In the genomic region with DNA sequence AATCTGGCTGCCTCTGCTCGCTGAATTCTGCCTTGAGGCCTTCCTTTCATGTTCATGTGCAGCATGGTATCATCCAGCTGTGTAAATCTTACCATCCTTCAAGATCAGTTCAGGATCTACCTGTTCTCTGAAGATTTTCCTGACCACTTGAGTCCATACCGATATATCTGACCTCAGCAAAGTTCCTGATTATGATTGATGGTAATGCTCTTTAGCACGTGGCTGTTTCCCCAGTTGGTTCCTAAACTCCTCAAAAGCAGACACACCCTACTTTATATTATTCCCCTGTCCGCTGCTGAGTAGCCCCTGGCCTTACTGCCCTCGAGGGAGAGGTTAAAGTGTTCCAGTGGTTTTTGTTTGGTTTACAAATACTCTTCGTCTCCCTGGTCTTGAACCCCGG, we compare ENCODE assay signal across 14 cellular contexts. TPM values are rescaled to one million over a fixed set of nuclear protein-coding genes. Genes with fewer than 3 reads are reported as not detected.
DNase-seq lines count a peak whose midpoint lies in the region; ATAC-seq, FAIRE-seq and TF ChIP-seq lines count a peak whose summit lies in the region.
"Had no signal": no experiment of that assay in that cellular context is flagged by ENCODE, and none has a peak within 500 bp of the region (broad histone marks: within the 10 kb centered on the region; RNA-seq: fewer than 3 reads in every experiment).

No MANE protein-coding gene starts in this region.

- in situ Hi-C loops in IMR-90 (cut with MboI; ENCODE audit: low sequenced_read_pairs) = no loop called here
- in situ Hi-C loops in K562 (cut with MboI) = no loop called here

- no peaks in the 10 kb centered on the region for H4K20me1 ChIP-seq in IMR-90 (ENCODE audit: insufficient read depth, low read length)
- H4K20me1 ChIP-seq in K562 (replicated peaks; ENCODE audit: control insufficient read depth, insufficient read depth, low read length) = no peaks in the 10 kb centered on the region

- no peaks in the 10 kb centered on the region for H3K27me3 Mint-ChIP-seq in Calu3 (ENCODE audit: unreplicated experiment)
- no peaks in the 10 kb centered on the region for H3K27me3 Mint-ChIP-seq in osteocyte (ENCODE audit: unreplicated experiment)
- H3K27me3 Mint-ChIP-seq in activated CD4-positive, alpha-beta T cell treated with anti-CD3 and anti-CD28 coated beads for 36 hours = no peaks in the 10 kb centered on the region
- H3K27me3 Mint-ChIP-seq: CD4-positive, CD25-positive, alpha-beta regulatory T cell had no signal

- ATAC-seq in IMR-90 (ENCODE audit: low read depth) (no peak), K562 (peak; percentile 62), right lobe of liver (no peak)
- no peak for ATAC-seq in activated CD4-positive, alpha-beta T cell treated with anti-CD3 and anti-CD28 coated beads for 36 hours

- TF ChIP-seq RAD21 in IMR-90 (IDR thresholded peaks at IDR 0.05; ENCODE audit: low read length) (no peak), K562 (CRISPR knock-in tag; conservative IDR thresholded peaks at IDR 0.05 in 1 of 2, IDR thresholded peaks at IDR 0.05 in 1 of 2) (no peak)

- POLR2A ChIA-PET in IMR-90 (lab: Charles Lee; ENCODE audit: unreplicated experiment) (no interaction called here), K562 (lab: Yijun Ruan, JAX) (no interaction called here)
- POLR2A ChIA-PET in activated CD4-positive, alpha-beta T cell treated with anti-CD3 and anti-CD28 coated beads for 36 hours (lab: Charles Lee) = no interaction called here

- H3K9ac ChIP-seq in IMR-90 (ENCODE audit: low read depth, low read length) (no peak overlapping the region), K562 (ENCODE audit: insufficient read depth in 1 of 2, low read depth in 2 of 2, low read length in 2 of 2) (peak overlapping the region in 1 of 2 experiments; percentile 1; a peak in 1 of 4 replicates)
- H3K9ac ChIP-seq: BLaER1 treated with 17β-estradiol and CSF1 and Interleukin-3, amounts not matched to agents 10 nM and 100 nM had no signal

- peaks cover 71% of the 10 kb centered on the region for H3K4me1 Mint-ChIP-seq in Calu3 (ENCODE audit: low read depth, unreplicated experiment)
- peaks cover 69% of the 10 kb centered on the region for H3K4me1 Mint-ChIP-seq in osteocyte (ENCODE audit: unreplicated experiment)
- peaks cover 49% of the 10 kb centered on the region for H3K4me1 Mint-ChIP-seq in activated CD4-positive, alpha-beta T cell treated with anti-CD3 and anti-CD28 coated beads for 36 hours

- DNase-seq in Calu3 (no peak), IMR-90 (no peak), K562 (ENCODE audit: extremely low read depth in 1 of 4, low spot score in 3 of 4) (no peak), osteocyte (ENCODE audit: extremely low spot score, unreplicated experiment) (no peak), right lobe of liver (no peak), LoVo (ENCODE audit: low spot score) (no peak)
- DNase-seq in stimulated activated naive CD4-positive, alpha-beta T cell (lab: John Stamatoyannopoulos, UW) = no peak
- no peak for DNase-seq in activated CD4-positive, alpha-beta T cell treated with anti-CD3 and anti-CD28 coated beads for 36 hours
- DNase-seq: ACHN; CD4-positive, CD25-positive, alpha-beta regulatory T cell; DMS 273 treated with DMSO at 0.1 percent for 48 hours; DMS79 had no signal

- H3K23ac ChIP-seq in IMR-90 (ENCODE audit: low read depth, low read length) = 0 out of 2 replicates have a peak overlapping the region, but pooled peaks have one; percentile 2

- H3K27ac Mint-ChIP-seq in Calu3 (ENCODE audit: unreplicated experiment) (peak overlapping the region; percentile 90), osteocyte (ENCODE audit: unreplicated experiment) (peak overlapping the region; percentile 44)
- H3K27ac Mint-ChIP-seq in activated CD4-positive, alpha-beta T cell treated with anti-CD3 and anti-CD28 coated beads for 36 hours = no peak overlapping the region
- H3K27ac Mint-ChIP-seq: CD4-positive, CD25-positive, alpha-beta regulatory T cell had no signal

- H3K27me3 ChIP-seq in IMR-90 (ENCODE audit: control insufficient read depth, insufficient read depth, low read length) (no peaks in the 10 kb centered on the region), K562 (ENCODE audit: control insufficient read depth in 2 of 2, insufficient read depth in 2 of 2, low read length in 2 of 2) (no peaks in the 10 kb centered on the region), right lobe of liver (no peaks in the 10 kb centered on the region)
- H3K27me3 ChIP-seq: BLaER1 treated with 17β-estradiol and CSF1 and Interleukin-3, amounts not matched to agents 10 nM and 100 nM had no signal

- H3K4me1 ChIP-seq in IMR-90 (ENCODE audit: control insufficient read depth, insufficient read depth, low read length) = peaks cover 8% of the 10 kb centered on the region; the same call in 1 of the 2 replicates
- peaks cover 6 to 30% of the 10 kb centered on the region in 2 experiments for H3K4me1 ChIP-seq in K562 (replicated peaks in 1 of 2; ENCODE audit: control insufficient read depth in 2 of 2, insufficient read depth in 2 of 2, low read length in 2 of 2)
- no peaks in the 10 kb centered on the region for H3K4me1 ChIP-seq in right lobe of liver

- dilution Hi-C loops in IMR-90 (cut with HindIII; ENCODE audit: low sequenced_read_pairs, unreplicated experiment) = no loop called here

- H3K9me3 ChIP-seq in IMR-90 (ENCODE audit: control insufficient read depth, insufficient read depth, low read length) (no peaks in the 10 kb centered on the region), K562 (replicated peaks; ENCODE audit: control insufficient read depth, insufficient read depth, low read depth, low read length) (no peaks in the 10 kb centered on the region), right lobe of liver (no peaks in the 10 kb centered on the region)

- no peak overlapping the region for H2BK120ac ChIP-seq in IMR-90 (ENCODE audit: low read depth, low read length)

- WGBS in IMR-90 (ENCODE audit: extremely low coverage in 2 of 2, insufficient read length in 1 of 2), 2 experiments = no CpG with 5 or more reads among the region's 7 CpGs
- WGBS in K562 (ENCODE audit: insufficient coverage, low coverage, missing lambda C conversion rate) = 17% methylated on average over 7 of the region's 7 CpGs
- 49% methylated on average over 7 of the region's 7 CpGs for whole genome bisulfite sequencing in right lobe of liver (ENCODE audit: insufficient coverage, low coverage, low lambda C conversion rate, missing lambda C conversion rate)

- TF ChIP-seq EP300 in K562 (IDR thresholded peaks at IDR 0.05; ENCODE audit: low read length) = no peak

- H3K27ac ChIP-seq in IMR-90 (ENCODE audit: insufficient read depth, low read length) (no peak overlapping the region), K562 (ENCODE audit: extremely low read depth, low read depth, low read length) (0 out of 3 replicates have a peak overlapping the region, but pooled peaks have one; percentile 13), right lobe of liver (no peak overlapping the region)

- FAIRE-seq in K562 (lab: Jason Lieb, UNC) = peak; percentile 35
- FAIRE-seq: H54 had no signal

- peak overlapping the region; percentile 59; the same call in 1 of the 2 replicates for H3K18ac ChIP-seq in IMR-90 (ENCODE audit: low read depth, low read length)

- TF ChIP-seq POLR2A in IMR-90 (IDR thresholded peaks at IDR 0.05; ENCODE audit: low read depth, low read length) (no peak), K562 (conservative IDR thresholded peaks at IDR 0.05) (no peak), right lobe of liver (IDR thresholded peaks at IDR 0.05) (no peak)

- no peak for TF ChIP-seq CTCF in Calu3 (IDR thresholded peaks at IDR 0.05; ENCODE audit: unreplicated experiment)
- TF ChIP-seq CTCF in IMR-90 (conservative IDR thresholded peaks at IDR 0.05; ENCODE audit: low read depth, low read length) = no peak
- no peak for TF ChIP-seq CTCF in K562 (IDR thresholded peaks at IDR 0.05 in 2 of 3, conservative IDR thresholded peaks at IDR 0.05 in 1 of 3; ENCODE audit: insufficient read depth in 2 of 3, low read depth in 1 of 3, low read length in 3 of 3)
- no peak for TF ChIP-seq CTCF in osteocyte (IDR thresholded peaks at IDR 0.05)
- no peak for TF ChIP-seq CTCF in right lobe of liver (IDR thresholded peaks at IDR 0.05)

- no peak overlapping the region for H2AFZ ChIP-seq in IMR-90 (replicated peaks; ENCODE audit: low read length, poor library complexity)
- H2AFZ ChIP-seq in K562 (ENCODE audit: low read depth, low read length) = peak overlapping the region; percentile 28

- H3K4me3 Mint-ChIP-seq in Calu3 (ENCODE audit: low read depth, unreplicated experiment) (peak overlapping the region; percentile 50), osteocyte (ENCODE audit: unreplicated experiment) (no peak overlapping the region)
- H3K4me3 Mint-ChIP-seq in activated CD4-positive, alpha-beta T cell treated with anti-CD3 and anti-CD28 coated beads for 36 hours = no peak overlapping the region
- H3K4me3 Mint-ChIP-seq: CD4-positive, CD25-positive, alpha-beta regulatory T cell had no signal

- H3K4ac ChIP-seq in IMR-90 (ENCODE audit: low read depth, low read length) = 0 out of 2 replicates have a peak overlapping the region, but pooled peaks have one; percentile 21

- H3K4me3 ChIP-seq in IMR-90 (ENCODE audit: insufficient read depth, low read depth, low read length) (no peak overlapping the region), K562 (no peak overlapping the region), right lobe of liver (no peak overlapping the region)
- H3K4me3 ChIP-seq: BLaER1 treated with 17β-estradiol and CSF1 and Interleukin-3, amounts not matched to agents 10 nM and 100 nM had no signal

- no peaks in the 10 kb centered on the region for H3K36me3 ChIP-seq in IMR-90 (ENCODE audit: control insufficient read depth, insufficient read depth, low read length)
- H3K36me3 ChIP-seq in K562 (ENCODE audit: control insufficient read depth, insufficient read depth, low read length) = 0 out of 3 replicates have a peak, but pooled peaks cover 2% of the 10 kb centered on the region
- H3K36me3 ChIP-seq in right lobe of liver = no peaks in the 10 kb centered on the region

- H3K9me3 Mint-ChIP-seq in Calu3 (ENCODE audit: low read depth, unreplicated experiment) = no peaks in the 10 kb centered on the region
- no peaks in the 10 kb centered on the region for H3K9me3 Mint-ChIP-seq in osteocyte (ENCODE audit: unreplicated experiment)
- no peaks in the 10 kb centered on the region for H3K9me3 Mint-ChIP-seq in activated CD4-positive, alpha-beta T cell treated with anti-CD3 and anti-CD28 coated beads for 36 hours (ENCODE audit: low read depth)
- H3K9me3 Mint-ChIP-seq: CD4-positive, CD25-positive, alpha-beta regulatory T cell had no signal

- H3K36me3 Mint-ChIP-seq in Calu3 (ENCODE audit: insufficient read depth, unreplicated experiment) (peaks cover 12% of the 10 kb centered on the region), osteocyte (ENCODE audit: unreplicated experiment) (no peaks in the 10 kb centered on the region)
- H3K36me3 Mint-ChIP-seq in activated CD4-positive, alpha-beta T cell treated with anti-CD3 and anti-CD28 coated beads for 36 hours (ENCODE audit: low read depth) = peaks cover 2% of the 10 kb centered on the region

- H2AK5ac ChIP-seq in IMR-90 (ENCODE audit: low read depth, low read length) = no peak overlapping the region

- CTCF ChIA-PET in Calu3 (lab: Charles Lee) = no interaction called here
- CTCF ChIA-PET in IMR-90 (lab: Yijun Ruan, JAX) = no interaction called here
- CTCF ChIA-PET in K562 (lab: Yijun Ruan, JAX; ENCODE audit: low intra/inter-chr PET ratio) = no interaction called here
- CTCF ChIA-PET in activated CD4-positive, alpha-beta T cell treated with anti-CD3 and anti-CD28 coated beads for 36 hours (lab: Charles Lee) = no interaction called here

- BruUV-seq in Calu3 (replicated peaks; lab: Mats Ljungman, UMichigan) (no TSS peak), IMR-90 (replicated peaks; lab: Mats Ljungman, UMichigan) (no TSS peak), K562 (replicated peaks; lab: Mats Ljungman, UMichigan) (no TSS peak)

- H3K79me1 ChIP-seq in IMR-90 (ENCODE audit: low read depth in 1 of 2, low read length in 2 of 2) = peaks cover 9 to 30% of the 10 kb centered on the region in 2 experiments; a peak in 3 of 4 replicates

- H3K9me1 ChIP-seq in IMR-90 (ENCODE audit: insufficient read depth, low read length) (no peaks in the 10 kb centered on the region), K562 (ENCODE audit: control insufficient read depth, insufficient read depth, low read length) (no peaks in the 10 kb centered on the region)

- H4K91ac ChIP-seq in IMR-90 (ENCODE audit: insufficient read depth, low read depth, low read length) = peak overlapping the region; percentile 21; the same call in 1 of the 2 replicates

- peak overlapping the region; percentile 52; the same call in 1 of the 2 replicates for H2BK20ac ChIP-seq in IMR-90 (ENCODE audit: low read depth, low read length)

- H3K79me2 ChIP-seq in K562 (ENCODE audit: control insufficient read depth, insufficient read depth, low read length) = peaks cover 86% of the 10 kb centered on the region

- H3K14ac ChIP-seq in IMR-90 (replicated peaks; ENCODE audit: low read depth, low read length) = no peak overlapping the region

- H2BK5ac ChIP-seq in IMR-90 (ENCODE audit: low read depth, low read length, poor library complexity, severe bottlenecking) = no peak overlapping the region

- H4K8ac ChIP-seq in IMR-90 (ENCODE audit: low read depth in 2 of 2, low read length in 2 of 2) = peak overlapping the region in 1 of 2 experiments; percentile 8; a peak in 1 of 4 replicates

- H3K56ac ChIP-seq in IMR-90 (ENCODE audit: extremely low read depth, insufficient read depth, low read length) = no peak overlapping the region

- intact Hi-C loops in Calu3 (cut with micrococcal nuclease; ENCODE audit: unreplicated experiment) = no loop called here
- intact Hi-C loops in IMR-90 (cut with micrococcal nuclease) = no loop called here
- intact Hi-C loops in K562 (cut with micrococcal nuclease) = no loop called here
- intact Hi-C loops in right lobe of liver (cut with DNase I) = no loop called here
- intact Hi-C loops in activated CD4-positive, alpha-beta T cell treated with anti-CD3 and anti-CD28 coated beads for 36 hours (cut with DNase I, micrococcal nuclease) = no loop called here

- no peak overlapping the region for H3K4me2 ChIP-seq in IMR-90 (ENCODE audit: low read depth, low read length)
- H3K4me2 ChIP-seq in K562 (ENCODE audit: insufficient read depth, low read length) = no peak overlapping the region; the same call in 1 of the 2 replicates
- H3K4me2 ChIP-seq: BLaER1 treated with 17β-estradiol and CSF1 and Interleukin-3, amounts not matched to agents 10 nM and 100 nM had no signal

- peak overlapping the region; percentile 40; the same call in 1 of the 3 replicates for H2BK15ac ChIP-seq in IMR-90 (ENCODE audit: low read depth, low read length)

- 0 out of 2 replicates have a peak overlapping the region, but pooled peaks have one; percentile 59 for H4K5ac ChIP-seq in IMR-90 (ENCODE audit: low read depth, low read length)

- no peak overlapping the region for H2AK9ac ChIP-seq in IMR-90 (replicated peaks; ENCODE audit: low read depth, low read length, poor library complexity)

RNA-seq across cellular contexts. Expression of a gene that starts 20.0 kb away (rescaled TPM):
- total RNA-seq in Calu3 (2022) = 47.7 and 51.6 TPM in 2 replicates
- total RNA-seq in IMR-90 (2012; rRNA removed) = 31.2 and 43.9 TPM in 2 replicates
- 14.3 and 19.1 TPM in 2 replicates for polyA plus RNA-seq in IMR-90 (2012; rRNA removed)
- polyA plus RNA-seq in IMR-90 (2012; cell fraction: cytosol; rRNA removed) = 3.6 and 4.2 TPM in 2 replicates
- polyA plus RNA-seq in IMR-90 (2012; cell fraction: nucleus; rRNA removed; ENCODE audit: low replicate concordance) = 2.9 and 26.0 TPM in 2 replicates
- total RNA-seq in K562 (2011; cell fraction: chromatin; rRNA removed; ENCODE audit: low replicate concordance) = 42.3 and 108 TPM in 2 replicates
- total RNA-seq in K562 (2011; cell fraction: nucleolus; rRNA removed) = 23.0 and 36.6 TPM in 2 replicates
- total RNA-seq in K562 (2011; cell fraction: nucleoplasm; rRNA removed) = 55.6 and 77.9 TPM in 2 replicates
- 17.7 and 19.4 TPM in 2 replicates for total RNA-seq in K562 (2014; rRNA removed)
- 33.4 and 38.6 TPM in 2 replicates for total RNA-seq in K562 (2014; rRNA removed; fragmentation: Illumina TruSeq; extraction: Trizol)
- total RNA-seq in K562 (2015; rRNA removed; fragmentation: Illumina TruSeq; extraction: Trizol) = 31.8 and 38.7 TPM in 2 replicates
- total RNA-seq in K562 (2021) = 31.1 and 33.2 TPM in 2 replicates
- polyA plus RNA-seq in K562 (2011; rRNA removed) = 21.3 and 33.2 TPM in 2 replicates
- polyA plus RNA-seq in K562 (2011; cell fraction: cytosol; rRNA removed) = 4.3 and 9.6 TPM in 2 replicates
- 29.3 and 34.4 TPM in 2 replicates for polyA plus RNA-seq in K562 (2011; cell fraction: nucleus; rRNA removed)
- 21.2 and 27.6 TPM in 2 replicates for polyA plus RNA-seq in K562 (2012)
- 27.3 and 32.8 TPM in 2 replicates for polyA plus RNA-seq in K562 (2014; fragmentation: Illumina TruSeq; extraction: Trizol)
- polyA plus RNA-seq in K562 (2014; fragmentation: Nextera tagmentation; extraction: Ambion mirVana) = 10 to 100 TPM; 16.7 to 26.1 TPM
- polyA plus RNA-seq in K562 (2014; rRNA removed) = 21.1 and 21.6 TPM in 2 replicates
- polyA minus RNA-seq in K562 (2011; rRNA and poly(A)+ RNA removed) = 50.8 and 57.2 TPM in 2 replicates
- polyA minus RNA-seq in K562 (2011; cell fraction: cytosol; rRNA and poly(A)+ RNA removed) = 15.0 and 22.5 TPM in 2 replicates
- 31.9 and 40.0 TPM in 2 replicates for polyA minus RNA-seq in K562 (2011; cell fraction: nucleus; rRNA and poly(A)+ RNA removed)
- total RNA-seq in osteocyte = 35.0 and 38.5 TPM in 2 replicates
- 1 to 10 TPM in 4 of 6 experiments, under 1 TPM in 2; 0.62 to 2.2 (median 1.4) TPM for total RNA-seq in right lobe of liver
- total RNA-seq in activated CD4-positive, alpha-beta T cell treated with anti-CD3 and anti-CD28 coated beads for 36 hours = 10 to 100 TPM; 11.4 to 15.1 TPM
